19 cellular contexts compared by ENCODE assay signal in genomic region chr3:124660606-124661005, GRCh38.
A peak's percentile ranks its signal among the peaks of the same experiment; 100 is the strongest.
DNase-seq lines count a peak whose midpoint lies in the region; ATAC-seq, FAIRE-seq and TF ChIP-seq lines count a peak whose summit lies in the region.
"Had no signal": no experiment of that assay in that cellular context is flagged by ENCODE, and none has a peak within 500 bp of the region (broad histone marks: within the 10 kb centered on the region; RNA-seq: fewer than 3 reads in every experiment).

No MANE protein-coding gene starts in this region.

- H3K9ac ChIP-seq in K562 (ENCODE audit: insufficient read depth in 1 of 2, low read depth in 2 of 2, low read length in 2 of 2): no peak overlapping the region
- H3K9ac ChIP-seq: BLaER1, GM23248 had no signal

- H4K20me1 ChIP-seq in K562 (replicated peaks; ENCODE audit: control insufficient read depth, insufficient read depth, low read length): no peaks in the 10 kb centered on the region
- no peaks in the 10 kb centered on the region for H4K20me1 ChIP-seq in osteoblast (ENCODE audit: insufficient read depth, low read length)
- H4K20me1 ChIP-seq: BLaER1 had no signal

- no peak for ATAC-seq in K562
- no peak for ATAC-seq in left cardiac atrium
- ATAC-seq: HCT116 had no signal

- H3K27ac ChIP-seq in K562 (ENCODE audit: extremely low read depth, low read depth, low read length) (no peak overlapping the region), osteoblast (ENCODE audit: low read depth, low read length) (no peak overlapping the region)
- H3K27ac ChIP-seq: BLaER1, GM23248, HL-60 had no signal

- in situ Hi-C loops in K562 (cut with MboI): no loop called here

- no peak overlapping the region for H3K4me3 Mint-ChIP-seq in activated naive CD4-positive, alpha-beta T cell treated with anti-CD3 and anti-CD28 coated beads for 36 hours
- peak overlapping the region; percentile 58 for H3K4me3 Mint-ChIP-seq in stimulated activated naive CD8-positive, alpha-beta T cell treated with anti-CD3 and anti-CD28 coated beads, Interleukin-15, Interleukin-2, amounts not matched to agents 100 ng/mL and 50 ng/mL, for 24 hours

- no peaks in the 10 kb centered on the region; the same call in 2 of the 3 replicates for H3K36me3 ChIP-seq in K562 (ENCODE audit: control insufficient read depth, insufficient read depth, low read length)
- no peaks in the 10 kb centered on the region for H3K36me3 ChIP-seq in osteoblast (ENCODE audit: insufficient read depth, low read length)

- H3K4me1 Mint-ChIP-seq in activated naive CD4-positive, alpha-beta T cell treated with anti-CD3 and anti-CD28 coated beads for 36 hours (ENCODE audit: low read depth): peaks cover 24% of the 10 kb centered on the region
- peaks cover 25% of the 10 kb centered on the region for H3K4me1 Mint-ChIP-seq in stimulated activated naive CD8-positive, alpha-beta T cell treated with anti-CD3 and anti-CD28 coated beads, Interleukin-15, Interleukin-2, amounts not matched to agents 100 ng/mL and 50 ng/mL, for 24 hours (ENCODE audit: low read depth)

- H3K9me1 ChIP-seq in K562 (ENCODE audit: control insufficient read depth, insufficient read depth, low read length): no peaks in the 10 kb centered on the region

- H3K4me2 ChIP-seq in K562 (ENCODE audit: insufficient read depth, low read length) (no peak overlapping the region), osteoblast (ENCODE audit: insufficient read depth, low read length) (peak overlapping the region; percentile 13)
- H3K4me2 ChIP-seq: BLaER1 had no signal

- no CpG with 5 or more reads among the region's 1 CpG for WGBS in K562 (ENCODE audit: insufficient coverage, low coverage, missing lambda C conversion rate)

- BruUV-seq in K562 (replicated peaks; lab: Mats Ljungman, UMichigan): no TSS peak

- H3K9me3 Mint-ChIP-seq in activated naive CD4-positive, alpha-beta T cell treated with anti-CD3 and anti-CD28 coated beads for 36 hours: no peaks in the 10 kb centered on the region
- no peaks in the 10 kb centered on the region for H3K9me3 Mint-ChIP-seq in stimulated activated naive CD8-positive, alpha-beta T cell treated with anti-CD3 and anti-CD28 coated beads, Interleukin-15, Interleukin-2, amounts not matched to agents 100 ng/mL and 50 ng/mL, for 24 hours

- no peak for TF ChIP-seq CTCF in K562 (IDR thresholded peaks at IDR 0.05 in 2 of 3, conservative IDR thresholded peaks at IDR 0.05 in 1 of 3; ENCODE audit: insufficient read depth in 2 of 3, low read depth in 1 of 3, low read length in 3 of 3)
- TF ChIP-seq CTCF in osteoblast (IDR thresholded peaks at IDR 0.05; ENCODE audit: extremely low read depth, low read depth, low read length): no peak

- H3K27ac Mint-ChIP-seq in activated naive CD4-positive, alpha-beta T cell treated with anti-CD3 and anti-CD28 coated beads for 36 hours: peak overlapping the region; percentile 57
- H3K27ac Mint-ChIP-seq in stimulated activated naive CD8-positive, alpha-beta T cell treated with anti-CD3 and anti-CD28 coated beads, Interleukin-15, Interleukin-2, amounts not matched to agents 100 ng/mL and 50 ng/mL, for 24 hours: peak overlapping the region; percentile 76

- H3K79me2 ChIP-seq in K562 (ENCODE audit: control insufficient read depth, insufficient read depth, low read length) (no peaks in the 10 kb centered on the region), osteoblast (ENCODE audit: insufficient read depth, low read length) (no peaks in the 10 kb centered on the region)

- H3K9me3 ChIP-seq in K562 (replicated peaks; ENCODE audit: control insufficient read depth, insufficient read depth, low read depth, low read length): no peaks in the 10 kb centered on the region
- no peaks in the 10 kb centered on the region for H3K9me3 ChIP-seq in osteoblast (ENCODE audit: low read depth, low read length)
- H3K9me3 ChIP-seq: BLaER1 had no signal

- TF ChIP-seq EP300 in K562 (IDR thresholded peaks at IDR 0.05; ENCODE audit: low read length): no peak

- intact Hi-C loops in activated naive CD4-positive, alpha-beta T cell treated with anti-CD3 and anti-CD28 coated beads for 36 hours (cut with micrococcal nuclease): loop anchor here (1.0 to 2.0 kb wide), 3 partner anchors 20 to 67 kb away; no protein-coding TSS in a partner anchor
- intact Hi-C loops in K562 (cut with micrococcal nuclease): no loop called here
- intact Hi-C loops in left cardiac atrium (cut with DNase I): no loop called here

- no peak for TF ChIP-seq RAD21 in K562 (CRISPR knock-in tag; conservative IDR thresholded peaks at IDR 0.05 in 1 of 2, IDR thresholded peaks at IDR 0.05 in 1 of 2)

- POLR2A ChIA-PET in K562 (lab: Yijun Ruan, JAX): no interaction called here

- H2AFZ ChIP-seq in K562 (ENCODE audit: low read depth, low read length): 0 out of 2 replicates have a peak overlapping the region, but pooled peaks have one; percentile 39
- no peak overlapping the region for H2AFZ ChIP-seq in osteoblast (ENCODE audit: low read length)
- H2AFZ ChIP-seq: GM23248 had no signal

- no peak for TF ChIP-seq POLR2A in K562 (conservative IDR thresholded peaks at IDR 0.05)

- DNase-seq in activated naive CD4-positive, alpha-beta T cell treated with anti-CD3 and anti-CD28 coated beads for 36 hours: no peak
- no peak for DNase-seq in activated naive CD4-positive, alpha-beta T cell treated with Interleukin-2 at 50 U/mL for 16 hours
- DNase-seq in K562 (ENCODE audit: extremely low read depth in 1 of 4, low spot score in 3 of 4): no peak
- no peak for DNase-seq in osteoblast (ENCODE audit: insufficient read length, low spot score, missing footprints)
- DNase-seq in iPS-NIHi11 (ENCODE audit: low spot score): no peak
- DNase-seq in stimulated activated CD4-positive, alpha-beta T cell treated with anti-CD3 and anti-CD28 coated beads, Interleukin-4, amount 100 ng/mL, for 1 hour: no peak
- DNase-seq in left cardiac atrium: no peak
- DNase-seq: 8988T, AML-193, DMS153, DND-41, GF-D8, GM23248 had no signal

- H3K27me3 ChIP-seq in K562 (ENCODE audit: control insufficient read depth in 2 of 2, insufficient read depth in 2 of 2, low read length in 2 of 2): no peaks in the 10 kb centered on the region
- H3K27me3 ChIP-seq in osteoblast (ENCODE audit: insufficient read depth, low read length): peaks cover under 1% of the 10 kb centered on the region
- H3K27me3 ChIP-seq: BLaER1 had no signal

- peaks cover 0 to 3% of the 10 kb centered on the region in 2 experiments; a peak in 2 of 5 replicates for H3K4me1 ChIP-seq in K562 (replicated peaks in 1 of 2; ENCODE audit: control insufficient read depth in 2 of 2, insufficient read depth in 2 of 2, low read length in 2 of 2)
- peaks cover 23% of the 10 kb centered on the region for H3K4me1 ChIP-seq in osteoblast (ENCODE audit: insufficient read depth, low read length)

- no peak overlapping the region for H3K4me3 ChIP-seq in K562
- no peak overlapping the region for H3K4me3 ChIP-seq in osteoblast (ENCODE audit: insufficient read depth, low read length)
- H3K4me3 ChIP-seq: BLaER1, GM23248 had no signal

- no peak for FAIRE-seq in K562 (lab: Jason Lieb, UNC)
- FAIRE-seq: D721Med, H54 had no signal

- CTCF ChIA-PET in activated naive CD4-positive, alpha-beta T cell treated with anti-CD3 and anti-CD28 coated beads for 36 hours (lab: Charles Lee): interaction anchor here (0.6 to 2.9 kb wide), 4 partner anchors 8 to 55 kb away, joined by 3 to 12 read pairs (median 5); no protein-coding TSS in a partner anchor
- CTCF ChIA-PET in K562 (lab: Yijun Ruan, JAX; ENCODE audit: low intra/inter-chr PET ratio): no interaction called here

- peaks cover 2% of the 10 kb centered on the region for H3K27me3 Mint-ChIP-seq in activated naive CD4-positive, alpha-beta T cell treated with anti-CD3 and anti-CD28 coated beads for 36 hours (ENCODE audit: low read depth)
- peaks cover 3% of the 10 kb centered on the region for H3K27me3 Mint-ChIP-seq in stimulated activated naive CD8-positive, alpha-beta T cell treated with anti-CD3 and anti-CD28 coated beads, Interleukin-15, Interleukin-2, amounts not matched to agents 100 ng/mL and 50 ng/mL, for 24 hours

- peaks cover 14% of the 10 kb centered on the region for H3K36me3 Mint-ChIP-seq in activated naive CD4-positive, alpha-beta T cell treated with anti-CD3 and anti-CD28 coated beads for 36 hours (ENCODE audit: low read depth)
- no peaks in the 10 kb centered on the region for H3K36me3 Mint-ChIP-seq in stimulated activated naive CD8-positive, alpha-beta T cell treated with anti-CD3 and anti-CD28 coated beads, Interleukin-15, Interleukin-2, amounts not matched to agents 100 ng/mL and 50 ng/mL, for 24 hours (ENCODE audit: low read depth)

TF ChIP-seq in K562, 482 proteins besides CTCF, POLR2A, EP300 and RAD21 (continues in another document):
- no peak for TF ChIP-seq SMARCE1 (IDR thresholded peaks at IDR 0.05)
- TF ChIP-seq ARHGAP35 (IDR thresholded peaks at IDR 0.05; ENCODE audit: partially characterized antibody): no peak
- TF ChIP-seq OTX1 (CRISPR knock-in tag; IDR thresholded peaks at IDR 0.05): no peak
- TF ChIP-seq ZNF316 (IDR thresholded peaks at IDR 0.05): no peak
- no peak for TF ChIP-seq ARID3A (IDR thresholded peaks at IDR 0.05; ENCODE audit: borderline replicate concordance, low read depth, low read length)
- no peak for TF ChIP-seq BRD4 (IDR thresholded peaks at IDR 0.05)
- TF ChIP-seq PURB (CRISPR knock-in tag; IDR thresholded peaks at IDR 0.05; ENCODE audit: low read depth): no peak
